Comparison of ENCODE assay signal across 6 cellular contexts in genomic region chr12:120261951-120262851, GRCh38. TPM values are rescaled to one million over a fixed set of nuclear protein-coding genes. Genes with fewer than 3 reads are reported as not detected.
DNase-seq lines count a peak whose midpoint lies in the region; ATAC-seq and TF ChIP-seq lines count a peak whose summit lies in the region.

No MANE protein-coding gene starts in this region.

- CTCF ChIA-PET in activated CD4-positive, alpha-beta T cell treated with anti-CD3 and anti-CD28 coated beads, Interleukin-2, amount 10 ng/mL, durations not matched to agents 7 days and 5 days (lab: Charles Lee) = interaction anchor here (1.0 to 26.1 kb wide), 12 partner anchors 8 to 272 kb away, joined by 3 to 546 read pairs (median 6); partner anchors contain the start of genes RNU4-1, RNU4-2, RPLP0 and SIRT4

- peak overlapping the region; percentile 88 for H3K4me3 Mint-ChIP-seq in activated CD4-positive, alpha-beta T cell treated with anti-CD3 and anti-CD28 coated beads, Interleukin-2, amount 10 ng/mL, durations not matched to agents 7 days and 5 days

- H3K27ac ChIP-seq in gastroesophageal sphincter = peak overlapping the region; percentile 88 to 96 (median 93)
- peak overlapping the region; percentile 25 for H3K27ac ChIP-seq in thymus (ENCODE audit: low read depth)

- TF ChIP-seq CTCF in gastroesophageal sphincter (IDR thresholded peaks at IDR 0.05) (no peak), omental fat pad (IDR thresholded peaks at IDR 0.05) (no peak)

- H3K4me1 Mint-ChIP-seq in activated CD4-positive, alpha-beta T cell treated with anti-CD3 and anti-CD28 coated beads, Interleukin-2, amount 10 ng/mL, durations not matched to agents 7 days and 5 days = peaks cover 68% of the 10 kb centered on the region

- POLR2A ChIA-PET in activated CD4-positive, alpha-beta T cell treated with anti-CD3 and anti-CD28 coated beads, Interleukin-2, amount 10 ng/mL, durations not matched to agents 7 days and 5 days (lab: Charles Lee) = interaction anchor here (0.9 to 1.4 kb wide), 3 partner anchors 12 to 61 kb away, joined by 3 to 6 read pairs (median 3); partner anchors contain the start of genes RNU4-2 and RPLP0

- TF ChIP-seq EP300 in gastroesophageal sphincter (IDR thresholded peaks at IDR 0.05) = no peak

- peak overlapping the region; percentile 82 for H3K27ac Mint-ChIP-seq in activated CD4-positive, alpha-beta T cell treated with anti-CD3 and anti-CD28 coated beads, Interleukin-2, amount 10 ng/mL, durations not matched to agents 7 days and 5 days

- H3K4me1 ChIP-seq in gastroesophageal sphincter = peaks cover 6 to 85% (median 43%) of the 10 kb centered on the region in 3 donors
- no peaks in the 10 kb centered on the region for H3K4me1 ChIP-seq in thymus (ENCODE audit: control insufficient read depth, insufficient read depth, low read length)

- ATAC-seq in gastroesophageal sphincter (no peak), omental fat pad (ENCODE audit: low FRiP score) (no peak)

- TF ChIP-seq POLR2A in gastroesophageal sphincter (IDR thresholded peaks at IDR 0.05) = no peak

- no peaks in the 10 kb centered on the region for H3K27me3 Mint-ChIP-seq in activated CD4-positive, alpha-beta T cell treated with anti-CD3 and anti-CD28 coated beads, Interleukin-2, amount 10 ng/mL, durations not matched to agents 7 days and 5 days

- peaks cover 56% of the 10 kb centered on the region for H3K36me3 Mint-ChIP-seq in activated CD4-positive, alpha-beta T cell treated with anti-CD3 and anti-CD28 coated beads, Interleukin-2, amount 10 ng/mL, durations not matched to agents 7 days and 5 days (ENCODE audit: low read depth)

- H3K36me3 ChIP-seq in gastroesophageal sphincter (peaks cover 0 to 3% of the 10 kb centered on the region in 2 donors), thymus (ENCODE audit: control insufficient read depth, insufficient read depth) (no peaks in the 10 kb centered on the region)

- H3K4me3 ChIP-seq in gastroesophageal sphincter = peak overlapping the region in 1 of 2 donors; percentile 99
- H3K4me3 ChIP-seq in thymus (ENCODE audit: low read length) = no peak overlapping the region

- no peaks in the 10 kb centered on the region for H3K9me3 Mint-ChIP-seq in activated CD4-positive, alpha-beta T cell treated with anti-CD3 and anti-CD28 coated beads, Interleukin-2, amount 10 ng/mL, durations not matched to agents 7 days and 5 days

- no peaks in the 10 kb centered on the region for H3K9me3 ChIP-seq in gastroesophageal sphincter
- H3K9me3 ChIP-seq in thymus (ENCODE audit: control insufficient read depth) = no peaks in the 10 kb centered on the region

- DNase-seq in activated CD4-positive, alpha-beta T cell treated with anti-CD3 and anti-CD28 coated beads, Interleukin-2, amount 10 ng/mL, durations not matched to agents 7 days and 5 days = peak; percentile 39
- DNase-seq in activated CD4-positive, alpha-beta T cell treated with anti-CD3 and anti-CD28 coated beads, Interleukin-2, amount 50 U/mL, for 4 hours = no peak
- DNase-seq in omental fat pad (ENCODE audit: low spot score) = no peak
- no peak for DNase-seq in activated CD4-positive, CD25-positive, alpha-beta regulatory T cell treated with anti-CD3 and anti-CD28 coated beads, Interleukin-2, amount 50 U/mL, for 72 hours

- 38 to 40% methylated on average over 6 to 7 of the region's 10 CpGs for WGBS in gastroesophageal sphincter (ENCODE audit: low coverage in 1 of 2), 2 donors
- WGBS in thymus = 49% methylated on average over 10 of the region's 10 CpGs

- no peaks in the 10 kb centered on the region for H3K27me3 ChIP-seq in gastroesophageal sphincter
- H3K27me3 ChIP-seq in thymus (ENCODE audit: control insufficient read depth, insufficient read depth) = no peaks in the 10 kb centered on the region

RNA-seq across cellular contexts. Expression of gene PXN, which starts 3.3 kb away (rescaled TPM):
- 100 to 1,000 TPM; 201 to 236 TPM for total RNA-seq in activated CD4-positive, alpha-beta T cell treated with anti-CD3 and anti-CD28 coated beads, Interleukin-2, amount 10 ng/mL, durations not matched to agents 7 days and 5 days
- total RNA-seq in gastroesophageal sphincter (10 to 100 TPM; 43.2 to 80.4 (median 59.4) TPM), omental fat pad (100 to 1,000 TPM in 1 of 4 donors, 10 to 100 TPM in 3; 40.0 to 151 (median 73.1) TPM)
- 112 TPM for polyA plus RNA-seq in thymus

RNA-seq across cellular contexts. Expression of gene RNU4-2, which starts 29.5 kb away (rescaled TPM):
- total RNA-seq in activated CD4-positive, alpha-beta T cell treated with anti-CD3 and anti-CD28 coated beads, Interleukin-2, amount 10 ng/mL, durations not matched to agents 7 days and 5 days = 1,000 to 10,000 TPM; 1,162 to 3,350 TPM
- total RNA-seq in gastroesophageal sphincter = under 1 TPM in 3 of 4 donors, not detected in 1; under 0.01 TPM
- not detected for polyA plus RNA-seq in thymus
- total RNA-seq in omental fat pad = under 1 TPM; under 0.01 TPM

RNA-seq across cellular contexts. Expression of gene RNU4-1, which starts 30.8 kb away (rescaled TPM):
- total RNA-seq in activated CD4-positive, alpha-beta T cell treated with anti-CD3 and anti-CD28 coated beads, Interleukin-2, amount 10 ng/mL, durations not matched to agents 7 days and 5 days = 1,000 to 10,000 TPM in 1 of 2 experiments, 100 to 1,000 TPM in 1; 672 to 1,846 TPM
- under 1 TPM in 1 of 4 donors, not detected in 3; under 0.01 TPM for total RNA-seq in gastroesophageal sphincter
- polyA plus RNA-seq in thymus = not detected
- total RNA-seq in omental fat pad = under 1 TPM in 2 of 4 donors, not detected in 2; under 0.01 TPM

RNA-seq across cellular contexts. Expression of gene SIRT4, which starts 39.9 kb away (rescaled TPM):
- 1 to 10 TPM in 1 of 2 experiments, under 1 TPM in 1; 0.94 to 1.8 TPM for total RNA-seq in activated CD4-positive, alpha-beta T cell treated with anti-CD3 and anti-CD28 coated beads, Interleukin-2, amount 10 ng/mL, durations not matched to agents 7 days and 5 days
- total RNA-seq in gastroesophageal sphincter (1 to 10 TPM in 3 of 4 donors, under 1 TPM in 1; 0.67 to 3.9 (median 3.7) TPM), omental fat pad (1 to 10 TPM in 3 of 4 donors, not detected in 1; 1.3 to 2.4 (median 1.4) TPM)
- 2.8 TPM for polyA plus RNA-seq in thymus

Comparison
In these comparisons a context has a peak if more than half of its experiments do, and no peak if none do; other contexts are left out.
1. RNA of gene RNU4-2, which starts 29.5 kb away (total RNA-seq): 1,162 to 3,350 TPM in activated CD4-positive, alpha-beta T cell treated with anti-CD3 and anti-CD28 coated beads, Interleukin-2, amount 10 ng/mL, durations not matched to agents 7 days and 5 days; under 0.01 TPM in gastroesophageal sphincter and under 0.01 TPM in omental fat pad; every median in the first group is over 1,000 times any median in the second.
2. RNA of gene RNU4-1, which starts 30.8 kb away (total RNA-seq): 672 to 1,846 TPM in activated CD4-positive, alpha-beta T cell treated with anti-CD3 and anti-CD28 coated beads, Interleukin-2, amount 10 ng/mL, durations not matched to agents 7 days and 5 days; under 0.01 TPM in gastroesophageal sphincter and under 0.01 TPM in omental fat pad; every median in the first group is over 100 times any median in the second.